ENCODE assay signal across 1 cellular context in genomic region chr5:140153255-140153654, GRCh38.
TF ChIP-seq lines count a peak whose summit lies in the region.

No MANE protein-coding gene starts in this region.

TF ChIP-seq in GM23338, 12 proteins besides CTCF, POLR2A, EP300 and RAD21 (continued from another document):
- no peak for TF ChIP-seq ZNF462 (CRISPR knock-in tag; IDR thresholded peaks at IDR 0.05)
- TF ChIP-seq STAT1 (IDR thresholded peaks at IDR 0.05; ENCODE audit: unreplicated experiment), result no peak
- no peak for TF ChIP-seq EZH2phosphoT487 (IDR thresholded peaks at IDR 0.05; ENCODE audit: unreplicated experiment)
- TF ChIP-seq JUNB (IDR thresholded peaks at IDR 0.05; ENCODE audit: unreplicated experiment), result no peak
- no peak for TF ChIP-seq ZNF114 (CRISPR knock-in tag; IDR thresholded peaks at IDR 0.05)
